Comparison of ENCODE assay signal across 16 cellular contexts in genomic region chr12:75666126-75666979, GRCh38.
DNase-seq lines count a peak whose midpoint lies in the region; ATAC-seq lines count a peak whose summit lies in the region.
"Had no signal": no experiment of that assay in that cellular context is flagged by ENCODE, and none has a peak within 500 bp of the region (broad histone marks: within the 10 kb centered on the region; RNA-seq: fewer than 3 reads in every experiment).

No MANE protein-coding gene starts in this region.

- no peaks in the 10 kb centered on the region for H3K36me3 Mint-ChIP-seq in natural killer cell treated with Interleukin-12 subunit alpha and Interleukin-12 subunit beta and Interleukin-15 and Interleukin-18, amount 100 ng/mL, for 72 hours
- no peaks in the 10 kb centered on the region for H3K36me3 Mint-ChIP-seq in activated T-helper 17 cell treated with anti-CD3 and anti-CD28 coated beads, Interleukin-2, amount 50 U/mL, for 72 hours (ENCODE audit: low read depth)

- H3K4me3 Mint-ChIP-seq in natural killer cell treated with Interleukin-12 subunit alpha and Interleukin-12 subunit beta and Interleukin-15 and Interleukin-18, amount 100 ng/mL, for 72 hours = no peak overlapping the region
- no peak overlapping the region for H3K4me3 Mint-ChIP-seq in activated T-helper 17 cell treated with anti-CD3 and anti-CD28 coated beads, Interleukin-2, amount 50 U/mL, for 72 hours
- H3K4me3 Mint-ChIP-seq: activated T-helper 1 cell treated with anti-CD3 and anti-CD28 coated beads, Interleukin-12 subunit alpha, Interleukin-12 subunit beta, Interleukin-2, Interleukin-4 antibody, amounts not matched to agents 30 ng/mL and 10 ng/mL and 1 ng/mL, durations not matched to agents 14 hours and 24 hours and 36 hours; central memory CD8-positive, alpha-beta T cell had no signal

- no peaks in the 10 kb centered on the region for H3K9me3 Mint-ChIP-seq in natural killer cell treated with Interleukin-12 subunit alpha and Interleukin-12 subunit beta and Interleukin-15 and Interleukin-18, amount 100 ng/mL, for 72 hours
- no peaks in the 10 kb centered on the region for H3K9me3 Mint-ChIP-seq in activated T-helper 17 cell treated with anti-CD3 and anti-CD28 coated beads, Interleukin-2, amount 50 U/mL, for 72 hours
- H3K9me3 Mint-ChIP-seq: activated T-helper 1 cell treated with anti-CD3 and anti-CD28 coated beads, Interleukin-12 subunit alpha, Interleukin-12 subunit beta, Interleukin-2, Interleukin-4 antibody, amounts not matched to agents 30 ng/mL and 10 ng/mL and 1 ng/mL, durations not matched to agents 14 hours and 24 hours and 36 hours; central memory CD8-positive, alpha-beta T cell had no signal

- H2AFZ ChIP-seq in ACC112 (ENCODE audit: low read length, unreplicated experiment) = peak overlapping the region; percentile 98

- H3K27me3 ChIP-seq in ACC112 (ENCODE audit: insufficient read depth, low read length) = no peaks in the 10 kb centered on the region
- H3K27me3 ChIP-seq: gastroesophageal sphincter, Peyer's patch had no signal

- peaks cover 36% of the 10 kb centered on the region for H3K4me1 ChIP-seq in ACC112 (ENCODE audit: control insufficient read depth, insufficient read depth, low read length, unreplicated experiment)
- H3K4me1 ChIP-seq: gastroesophageal sphincter, Peyer's patch had no signal

- no peaks in the 10 kb centered on the region for H3K36me3 ChIP-seq in ACC112 (ENCODE audit: insufficient read depth, low read length)
- H3K36me3 ChIP-seq: gastroesophageal sphincter, Peyer's patch had no signal

- H3K27me3 Mint-ChIP-seq in natural killer cell treated with Interleukin-12 subunit alpha and Interleukin-12 subunit beta and Interleukin-15 and Interleukin-18, amount 100 ng/mL, for 72 hours = no peaks in the 10 kb centered on the region
- no peaks in the 10 kb centered on the region for H3K27me3 Mint-ChIP-seq in activated T-helper 17 cell treated with anti-CD3 and anti-CD28 coated beads, Interleukin-2, amount 50 U/mL, for 72 hours
- H3K27me3 Mint-ChIP-seq: central memory CD8-positive, alpha-beta T cell had no signal

- no peaks in the 10 kb centered on the region for H3K4me1 Mint-ChIP-seq in natural killer cell treated with Interleukin-12 subunit alpha and Interleukin-12 subunit beta and Interleukin-15 and Interleukin-18, amount 100 ng/mL, for 72 hours (ENCODE audit: low read depth in 2 of 2)
- H3K4me1 Mint-ChIP-seq in activated T-helper 17 cell treated with anti-CD3 and anti-CD28 coated beads, Interleukin-2, amount 50 U/mL, for 72 hours = no peaks in the 10 kb centered on the region
- H3K4me1 Mint-ChIP-seq: central memory CD8-positive, alpha-beta T cell had no signal

- ATAC-seq in natural killer cell treated with Interleukin-12 subunit alpha and Interleukin-12 subunit beta and Interleukin-15 and Interleukin-18, amount 100 ng/mL, for 72 hours = no peak
- no peak for ATAC-seq in activated T-helper 17 cell treated with anti-CD3 and anti-CD28 coated beads, Interleukin-2, amount 50 U/mL, for 72 hours (replicated peaks)
- ATAC-seq: gastroesophageal sphincter had no signal

- DNase-seq in LHCN-M2 (ENCODE audit: low read depth) (peak; percentile 54), ecto neural progenitor cell (ENCODE audit: low spot score) (peak; percentile 50), myocyte (ENCODE audit: low read depth) (peak; percentile 78), middle frontal gyrus (ENCODE audit: extremely low spot score, low spot score) (no peak), 8988T (no peak)
- no peak for DNase-seq in natural killer cell treated with Interleukin-12 subunit alpha and Interleukin-12 subunit beta and Interleukin-15 and Interleukin-18, amount 100 ng/mL, for 72 hours (ENCODE audit: low spot score)
- DNase-seq: AML-193; GF-D8; Peyer's patch; stimulated activated CD4-positive, alpha-beta T cell treated with anti-CD3 and anti-CD28 coated beads, Interleukin-12 subunit alpha, Interleukin-12 subunit beta, amount 100 ng/mL, for 4 hours had no signal

- no peak overlapping the region for H3K27ac Mint-ChIP-seq in natural killer cell treated with Interleukin-12 subunit alpha and Interleukin-12 subunit beta and Interleukin-15 and Interleukin-18, amount 100 ng/mL, for 72 hours
- no peak overlapping the region for H3K27ac Mint-ChIP-seq in activated T-helper 17 cell treated with anti-CD3 and anti-CD28 coated beads, Interleukin-2, amount 50 U/mL, for 72 hours
- H3K27ac Mint-ChIP-seq: activated T-helper 1 cell treated with anti-CD3 and anti-CD28 coated beads, Interleukin-12 subunit alpha, Interleukin-12 subunit beta, Interleukin-2, Interleukin-4 antibody, amounts not matched to agents 30 ng/mL and 10 ng/mL and 1 ng/mL, durations not matched to agents 14 hours and 24 hours and 36 hours had no signal

- H3K4me3 ChIP-seq in ACC112 (ENCODE audit: low read depth, low read length) = no peak overlapping the region
- H3K4me3 ChIP-seq: gastroesophageal sphincter, Peyer's patch had no signal

- H3K79me2 ChIP-seq in ACC112 (ENCODE audit: control insufficient read depth, insufficient read depth, low read length, unreplicated experiment) = no peaks in the 10 kb centered on the region

- H3K27ac ChIP-seq in ACC112 (ENCODE audit: low read depth, low read length) = peak overlapping the region; percentile 46
- H3K27ac ChIP-seq: gastroesophageal sphincter, KMS-11, Peyer's patch had no signal

Comparison
In these comparisons a context has a peak if more than half of its experiments do, and no peak if none do; other contexts are left out.
1. DNase-seq: peak in LHCN-M2 (single experiment), ecto neural progenitor cell (single experiment) and myocyte (single experiment); none in middle frontal gyrus (single experiment), 8988T (single experiment) and natural killer cell treated with Interleukin-12 subunit alpha and Interleukin-12 subunit beta and Interleukin-15 and Interleukin-18, amount 100 ng/mL, for 72 hours (single experiment).